Comparison of ENCODE assay signal across 8 cellular contexts in genomic region chr10:80168679-80169380, GRCh38. TPM values are rescaled to one million over a fixed set of nuclear protein-coding genes. Genes with fewer than 3 reads are reported as not detected.
DNase-seq lines count a peak whose midpoint lies in the region; ATAC-seq, FAIRE-seq and TF ChIP-seq lines count a peak whose summit lies in the region.

No MANE protein-coding gene starts in this region.

- H3K9me3 ChIP-seq in DND-41 (ENCODE audit: insufficient read depth, low read length, severe bottlenecking), result no peaks in the 10 kb centered on the region

- DNase-seq in DND-41, result no peak
- DNase-seq in HEK293T (ENCODE audit: extremely low spot score), result peak; percentile 38
- DNase-seq in astrocyte of the spinal cord (ENCODE audit: low read depth, low spot score), result no peak
- DNase-seq in mesenteric fat pad (ENCODE audit: low spot score), result peak; percentile 84
- no peak for DNase-seq in NCI-H524 treated with DMSO at 0.1 percent for 48 hours (lab: John Stamatoyannopoulos, UW)
- no peak for DNase-seq in urothelium cell line (ENCODE audit: low spot score)

- no peaks in the 10 kb centered on the region for H3K27me3 ChIP-seq in DND-41 (ENCODE audit: insufficient read depth, low read length, poor library complexity)

- H2AFZ ChIP-seq in DND-41 (ENCODE audit: low read depth, low read length), result no peak overlapping the region

- no peak for TF ChIP-seq CTCF in DND-41 (IDR thresholded peaks at IDR 0.05; ENCODE audit: borderline replicate concordance, extremely low read depth, low read length, poor library complexity, severe bottlenecking)
- TF ChIP-seq CTCF in astrocyte of the spinal cord (IDR thresholded peaks at IDR 0.05; ENCODE audit: low read depth, low read length), result peak; percentile 38

- no peak for FAIRE-seq in urothelium cell line (lab: Jason Lieb, UNC)

- H3K4me3 ChIP-seq in DND-41 (ENCODE audit: low read depth in 1 of 2, low read length in 2 of 2), result no peak overlapping the region
- no peak overlapping the region for H3K4me3 ChIP-seq in astrocyte of the spinal cord (ENCODE audit: low read depth, low read length)

- no peak overlapping the region for H3K9ac ChIP-seq in DND-41 (ENCODE audit: low read depth, low read length)

- POLR2A ChIA-PET in HEK293T (lab: Yijun Ruan, JAX), result no interaction called here

- in situ Hi-C loops in astrocyte of the spinal cord (cut with HindIII; ENCODE audit: low sequenced_read_pairs), result no loop called here

- CTCF ChIA-PET in HEK293T (lab: Yijun Ruan, JAX), result interaction anchor here (0.6 kb wide), 2 partner anchors 51 to 383 kb away, joined by 4 read pairs; no protein-coding TSS in a partner anchor

- ATAC-seq in DND-41 (ENCODE audit: insufficient read depth, low read depth) (peak; percentile 35; the same call in 1 of the 3 replicates), HG03460 (IDR thresholded peaks at IDR 0.05; ENCODE audit: unreplicated experiment) (no peak), HG02840 (IDR thresholded peaks at IDR 0.05; ENCODE audit: low FRiP score, unreplicated experiment) (no peak)

- H3K4me1 ChIP-seq in DND-41 (ENCODE audit: insufficient read depth, low read length), result no peaks in the 10 kb centered on the region

- H3K79me2 ChIP-seq in DND-41 (ENCODE audit: insufficient read depth, low read length), result no peaks in the 10 kb centered on the region

- no peak overlapping the region for H3K4me2 ChIP-seq in DND-41 (ENCODE audit: insufficient read depth, low read length)

- peaks cover 36% of the 10 kb centered on the region for H3K36me3 ChIP-seq in DND-41 (ENCODE audit: insufficient read depth, low read length)

- no peak overlapping the region for H3K27ac ChIP-seq in DND-41 (ENCODE audit: low read length)

- peaks cover 62% of the 10 kb centered on the region for H4K20me1 ChIP-seq in DND-41 (ENCODE audit: insufficient read depth, low read length)

TF ChIP-seq in HEK293T, 16 proteins besides CTCF, POLR2A, EP300 and RAD21:
- TF ChIP-seq BHLHE40 (IDR thresholded peaks at IDR 0.05; ENCODE audit: borderline replicate concordance) (no peak), CTBP1 (IDR thresholded peaks at IDR 0.05; ENCODE audit: borderline replicate concordance) (no peak), TARDBP (IDR thresholded peaks at IDR 0.05) (no peak), PKNOX1 (IDR thresholded peaks at IDR 0.05) (no peak), LEF1 (IDR thresholded peaks at IDR 0.05; ENCODE audit: borderline replicate concordance) (no peak), FOXA1 (IDR thresholded peaks at IDR 0.05) (no peak), ARNT (IDR thresholded peaks at IDR 0.05) (no peak), NFRKB (IDR thresholded peaks at IDR 0.05) (no peak), ELF4 (IDR thresholded peaks at IDR 0.05) (no peak), SUZ12 (IDR thresholded peaks at IDR 0.05) (no peak), FOXM1 (IDR thresholded peaks at IDR 0.05; ENCODE audit: borderline replicate concordance) (no peak), FOXK2 (IDR thresholded peaks at IDR 0.05) (no peak), SP1 (IDR thresholded peaks at IDR 0.05) (no peak), ZNF384 (IDR thresholded peaks at IDR 0.05) (no peak), L3MBTL2 (conservative IDR thresholded peaks at IDR 0.05) (no peak), HDGF (IDR thresholded peaks at IDR 0.05; ENCODE audit: borderline replicate concordance) (no peak)

RNA-seq across cellular contexts. Expression of gene PLAC9, which starts 36.3 kb away (rescaled TPM):
- total RNA-seq in mesenteric fat pad, result 94.2 TPM

RNA-seq across cellular contexts. Expression of gene ANXA11, which starts 36.5 kb away (rescaled TPM):
- 456 TPM for total RNA-seq in mesenteric fat pad

Comparison
In these comparisons a context has a peak if more than half of its experiments do, and no peak if none do; other contexts are left out.
1. DNase-seq: peak in HEK293T (single experiment) and mesenteric fat pad (single experiment); none in DND-41 (single experiment), astrocyte of the spinal cord (single experiment), NCI-H524 treated with DMSO at 0.1 percent for 48 hours (single experiment) and urothelium cell line (single experiment).